34 cellular contexts compared by ENCODE assay signal in the genomic region with DNA sequence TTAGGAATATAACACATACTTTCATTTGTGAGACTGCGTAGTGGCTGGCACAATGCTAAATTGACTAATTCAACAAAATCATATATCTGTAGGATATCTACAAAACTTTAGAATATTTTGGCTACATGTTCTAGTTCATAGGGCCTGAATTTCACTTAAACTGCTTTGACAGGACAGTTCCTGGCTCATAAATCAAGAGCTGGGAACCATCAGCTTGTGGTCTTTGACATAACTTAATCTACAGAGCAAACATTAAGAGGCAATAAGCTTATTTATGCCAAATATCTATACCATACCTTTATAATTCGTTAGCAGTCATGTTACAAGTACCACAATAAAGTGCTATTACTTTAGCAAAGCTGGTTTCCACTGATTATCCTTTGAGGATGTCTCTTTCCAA.
"Had no signal": no experiment of that assay in that cellular context is flagged by ENCODE, and none has a peak within 500 bp of the region (broad histone marks: within the 10 kb centered on the region; RNA-seq: fewer than 3 reads in every experiment).

No MANE protein-coding gene starts in this region.

- H3K4me1 ChIP-seq: adrenal gland, breast epithelium had no signal

- H3K9me3 ChIP-seq: adrenal gland, body of pancreas, breast epithelium had no signal

- H3K36me3 ChIP-seq: adrenal gland, brain microvascular endothelial cell, breast epithelium had no signal

- DNase-seq: activated B cell treated with CpG ODN at 0.5 μM for 24 hours; activated CD4-positive, alpha-beta memory T cell treated with anti-CD3 and anti-CD28 coated beads for 36 hours; activated CD4-positive, alpha-beta T cell treated with anti-CD3 and anti-CD28 coated beads for 4 hours; activated CD4-positive, alpha-beta T cell treated with anti-CD3 and anti-CD28 coated beads, Interleukin-2, amount 10 ng/mL, durations not matched to agents 24 days and 14 days; activated CD4-positive, alpha-beta T cell treated with anti-CD3 and anti-CD28 coated beads, Interleukin-2, amount 50 U/mL, for 1 hour; activated CD4-positive, alpha-beta T cell treated with anti-CD3 and anti-CD28 coated beads, Interleukin-2, amount 50 U/mL, for 4 hours; activated CD4-positive, CD25-positive, alpha-beta regulatory T cell treated with anti-CD3 and anti-CD28 coated beads, Interleukin-2, amount 50 U/mL, for 72 hours; activated CD8-positive, alpha-beta memory T cell treated with anti-CD3 and anti-CD28 coated beads, Interleukin-2, amount 50 U/mL, for 4 hours; activated CD8-positive, alpha-beta T cell treated with anti-CD3 and anti-CD28 coated beads for 36 hours; activated effector memory CD4-positive, alpha-beta T cell treated with anti-CD3 and anti-CD28 coated beads, Interleukin-2, amount 50 U/mL, for 16 hours; activated gamma-delta T cell treated with Interleukin-2 at 50 U/mL for 16 hours; activated naive CD4-positive, alpha-beta T cell; activated naive CD4-positive, alpha-beta T cell treated with anti-CD3 and anti-CD28 coated beads for 36 hours; activated naive CD4-positive, alpha-beta T cell treated with anti-CD3 and anti-CD28 coated beads, Interleukin-2, amount 50 U/mL, for 16 hours; activated naive CD8-positive, alpha-beta T cell treated with anti-CD3 and anti-CD28 coated beads for 36 hours; activated T-cell treated with anti-CD3 and anti-CD28 coated beads for 4 hours; activated T-cell treated with anti-CD3 and anti-CD28 coated beads, Interleukin-2, amount 50 U/mL, for 1 hour; activated T-cell treated with anti-CD3 and anti-CD28 coated beads, Interleukin-2, amount 50 U/mL, for 4 hours; activated T-cell treated with anti-CD3 and anti-CD28 coated beads, Interleukin-2, amount 50 U/mL, for 72 hours; adrenal gland; amniotic stem cell; aorta; body of pancreas; brain microvascular endothelial cell; central memory CD4-positive, alpha-beta T cell; T-helper 1 cell had no signal

- H3K27ac ChIP-seq: adrenal gland, body of pancreas, brain microvascular endothelial cell, breast epithelium, VCaP had no signal

- H3K27ac Mint-ChIP-seq: activated B cell treated with CpG ODN at 0.5 μM for 24 hours; activated CD4-positive, alpha-beta memory T cell treated with anti-CD3 and anti-CD28 coated beads for 36 hours; activated CD4-positive, alpha-beta T cell treated with anti-CD3 and anti-CD28 coated beads, Interleukin-2, amount 10 ng/mL, durations not matched to agents 24 days and 14 days; activated CD8-positive, alpha-beta T cell treated with anti-CD3 and anti-CD28 coated beads for 36 hours; activated naive CD4-positive, alpha-beta T cell treated with anti-CD3 and anti-CD28 coated beads for 36 hours; activated naive CD4-positive, alpha-beta T cell treated with anti-CD3 and anti-CD28 coated beads, Interleukin-2, amount 50 U/mL, for 72 hours; activated naive CD8-positive, alpha-beta T cell treated with anti-CD3 and anti-CD28 coated beads for 36 hours; activated T-helper 1 cell treated with anti-CD3 and anti-CD28 coated beads, Interleukin-12 subunit alpha, Interleukin-12 subunit beta, Interleukin-2, Interleukin-4 antibody, amounts not matched to agents 30 ng/mL and 10 ng/mL and 1 ng/mL, durations not matched to agents 14 hours and 24 hours and 36 hours; activated T-helper 17 cell treated with anti-CD3 and anti-CD28 coated beads, Interleukin-2, amount 50 U/mL, for 72 hours; T-helper 1 cell treated with Interleukin-12 subunit alpha and Interleukin-12 subunit beta and Interleukin-4 antibody, amounts not matched to agents 30 μg/mL and 1 μg/mL, for 36 hours had no signal

- FAIRE-seq: astrocyte, TTC549 had no signal

- H3K4me1 Mint-ChIP-seq: activated CD4-positive, alpha-beta T cell treated with anti-CD3 and anti-CD28 coated beads, Interleukin-2, amount 10 ng/mL, durations not matched to agents 24 days and 14 days; activated naive CD8-positive, alpha-beta T cell treated with anti-CD3 and anti-CD28 coated beads for 36 hours had no signal

- H3K36me3 Mint-ChIP-seq: activated naive CD4-positive, alpha-beta T cell treated with anti-CD3 and anti-CD28 coated beads, Interleukin-2, amount 50 U/mL, for 72 hours had no signal

- H3K4me3 Mint-ChIP-seq: activated B cell treated with CpG ODN at 0.5 μM for 24 hours; activated CD4-positive, alpha-beta memory T cell treated with anti-CD3 and anti-CD28 coated beads for 36 hours; activated CD4-positive, alpha-beta T cell treated with anti-CD3 and anti-CD28 coated beads, Interleukin-2, amount 10 ng/mL, durations not matched to agents 24 days and 14 days; activated CD8-positive, alpha-beta T cell treated with anti-CD3 and anti-CD28 coated beads for 36 hours; activated naive CD4-positive, alpha-beta T cell treated with anti-CD3 and anti-CD28 coated beads for 36 hours; activated naive CD8-positive, alpha-beta T cell treated with anti-CD3 and anti-CD28 coated beads for 36 hours; activated T-cell treated with anti-CD3 and anti-CD28 coated beads, Interleukin-2, amount 50 U/mL, for 4 hours; activated T-cell treated with anti-CD3 and anti-CD28 coated beads, Interleukin-2, amount 50 U/mL, for 72 hours; activated T-helper 1 cell treated with anti-CD3 and anti-CD28 coated beads, Interleukin-12 subunit alpha, Interleukin-12 subunit beta, Interleukin-2, Interleukin-4 antibody, amounts not matched to agents 30 ng/mL and 10 ng/mL and 1 ng/mL, durations not matched to agents 14 hours and 24 hours and 36 hours; activated T-helper 17 cell treated with anti-CD3 and anti-CD28 coated beads, Interleukin-2, amount 50 U/mL, for 72 hours; T-helper 1 cell treated with Interleukin-12 subunit alpha and Interleukin-12 subunit beta and Interleukin-4 antibody, amounts not matched to agents 30 μg/mL and 1 μg/mL, for 36 hours had no signal

- ATAC-seq: activated CD8-positive, alpha-beta T cell treated with anti-CD3 and anti-CD28 coated beads for 36 hours; activated naive CD4-positive, alpha-beta T cell treated with anti-CD3 and anti-CD28 coated beads, Interleukin-2, amount 50 U/mL, for 72 hours; activated T-cell treated with anti-CD3 and anti-CD28 coated beads, Interleukin-2, amount 50 U/mL, for 4 hours; activated T-cell treated with anti-CD3 and anti-CD28 coated beads, Interleukin-2, amount 50 U/mL, for 72 hours; activated T-helper 17 cell treated with anti-CD3 and anti-CD28 coated beads, Interleukin-2, amount 50 U/mL, for 72 hours; body of pancreas had no signal

- H3K4me3 ChIP-seq: adrenal gland, body of pancreas, breast epithelium had no signal

- H3K27me3 Mint-ChIP-seq: activated B cell treated with CpG ODN at 0.5 μM for 24 hours; activated CD4-positive, alpha-beta memory T cell treated with anti-CD3 and anti-CD28 coated beads for 36 hours; activated CD4-positive, alpha-beta T cell treated with anti-CD3 and anti-CD28 coated beads, Interleukin-2, amount 10 ng/mL, durations not matched to agents 24 days and 14 days; activated CD8-positive, alpha-beta T cell treated with anti-CD3 and anti-CD28 coated beads for 36 hours; activated naive CD8-positive, alpha-beta T cell treated with anti-CD3 and anti-CD28 coated beads for 36 hours; activated T-helper 17 cell treated with anti-CD3 and anti-CD28 coated beads, Interleukin-2, amount 50 U/mL, for 72 hours had no signal

- H3K9me3 Mint-ChIP-seq: activated CD4-positive, alpha-beta memory T cell treated with anti-CD3 and anti-CD28 coated beads for 36 hours; activated CD4-positive, alpha-beta T cell treated with anti-CD3 and anti-CD28 coated beads, Interleukin-2, amount 10 ng/mL, durations not matched to agents 24 days and 14 days; activated naive CD4-positive, alpha-beta T cell treated with anti-CD3 and anti-CD28 coated beads, Interleukin-2, amount 50 U/mL, for 72 hours; activated naive CD8-positive, alpha-beta T cell treated with anti-CD3 and anti-CD28 coated beads for 36 hours; activated T-cell treated with anti-CD3 and anti-CD28 coated beads, Interleukin-2, amount 50 U/mL, for 4 hours; activated T-cell treated with anti-CD3 and anti-CD28 coated beads, Interleukin-2, amount 50 U/mL, for 72 hours; activated T-helper 1 cell treated with anti-CD3 and anti-CD28 coated beads, Interleukin-12 subunit alpha, Interleukin-12 subunit beta, Interleukin-2, Interleukin-4 antibody, amounts not matched to agents 30 ng/mL and 10 ng/mL and 1 ng/mL, durations not matched to agents 14 hours and 24 hours and 36 hours; activated T-helper 17 cell treated with anti-CD3 and anti-CD28 coated beads, Interleukin-2, amount 50 U/mL, for 72 hours; T-helper 1 cell treated with Interleukin-12 subunit alpha and Interleukin-12 subunit beta and Interleukin-4 antibody, amounts not matched to agents 30 μg/mL and 1 μg/mL, for 36 hours had no signal

- H3K27me3 ChIP-seq: adrenal gland, body of pancreas, brain microvascular endothelial cell, breast epithelium had no signal
